15 cellular contexts compared by ENCODE assay signal in the genomic region with DNA sequence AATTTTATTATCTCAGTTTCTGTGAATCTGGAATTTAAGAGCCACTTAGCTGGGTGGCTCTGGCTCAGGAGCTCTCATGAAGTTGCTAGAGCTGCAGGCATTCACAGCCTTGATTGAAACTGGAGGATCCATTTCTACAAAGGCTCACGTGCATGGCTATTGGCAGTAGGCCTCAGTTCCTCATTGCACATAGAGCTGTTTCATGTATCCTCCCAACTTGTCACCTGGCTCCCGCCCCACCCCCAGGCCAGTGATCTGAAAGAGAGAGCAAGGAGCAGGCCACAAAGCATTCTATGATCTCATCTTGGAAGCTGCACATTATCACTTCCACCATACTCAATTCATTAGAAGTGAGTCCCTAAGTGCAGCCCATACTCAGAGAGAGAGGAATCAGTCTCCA. TPM values are rescaled to one million over a fixed set of nuclear protein-coding genes. Genes with fewer than 3 reads are reported as not detected.
DNase-seq lines count a peak whose midpoint lies in the region; ATAC-seq and TF ChIP-seq lines count a peak whose summit lies in the region.
"Had no signal": no experiment of that assay in that cellular context is flagged by ENCODE, and none has a peak within 500 bp of the region (broad histone marks: within the 10 kb centered on the region; RNA-seq: fewer than 3 reads in every experiment).

No MANE protein-coding gene starts in this region.

- H2BK5ac ChIP-seq in H9 (ENCODE audit: insufficient read length, low read length): no peak overlapping the region

- no peaks in the 10 kb centered on the region for H3K36me3 Mint-ChIP-seq in stimulated activated effector memory CD8-positive, alpha-beta T cell treated with anti-CD3 and anti-CD28 coated beads, Interleukin-12 subunit alpha, Interleukin-12 subunit beta, amount 100 ng/mL, for 72 hours
- peaks cover 2% of the 10 kb centered on the region for H3K36me3 Mint-ChIP-seq in T-helper 17 cell (ENCODE audit: low read depth)
- peaks cover 0 to 6% (median 0%) of the 10 kb centered on the region in 3 experiments; a peak in 2 of 7 replicates for H3K36me3 Mint-ChIP-seq in H9 (ENCODE audit: insufficient read depth in 1 of 3, low read depth in 3 of 3)

- H3K9me3 ChIP-seq in mammary epithelial cell (replicated peaks; ENCODE audit: insufficient read depth, low read length) (no peaks in the 10 kb centered on the region), T-helper 17 cell (ENCODE audit: control insufficient read depth, low read length, poor library complexity, severe bottlenecking) (no peaks in the 10 kb centered on the region), H9 (ENCODE audit: control insufficient read depth, low read depth, low read length) (peaks cover 4% of the 10 kb centered on the region)
- H3K9me3 ChIP-seq: uterus had no signal

- no peak overlapping the region for H3T11ph ChIP-seq in H9 (ENCODE audit: low read length)

- DNase-seq in EH (ENCODE audit: low read depth) (peak; percentile 58), M059J (ENCODE audit: low read depth) (peak; percentile 6), mammary epithelial cell (peak; percentile 7), C1 segment of cervical spinal cord (lab: John Stamatoyannopoulos, UW) (no peak), T-helper 17 cell (no peak), H9 (no peak)
- DNase-seq in stimulated activated effector memory CD8-positive, alpha-beta T cell treated with anti-CD3 and anti-CD28 coated beads, Interleukin-12 subunit alpha, Interleukin-12 subunit beta, amount 100 ng/mL, for 72 hours (ENCODE audit: low spot score in 2 of 2): no peak
- DNase-seq: activated CD4-positive, alpha-beta T cell treated with anti-CD3 and anti-CD28 coated beads, Interleukin-2, amount 50 U/mL, for 1 hour; activated effector memory CD4-positive, alpha-beta T cell treated with anti-CD3 and anti-CD28 coated beads, Interleukin-2, amount 50 U/mL, for 16 hours; NCI-H748 treated with DMSO at 0.1 percent for 48 hours; stimulated activated CD8-positive, alpha-beta memory T cell treated with anti-CD3 and anti-CD28 coated beads, Interleukin-4, amount 100 ng/mL, for 48 hours; uterus had no signal

- no peaks in the 10 kb centered on the region for H3K23me2 ChIP-seq in H9 (ENCODE audit: insufficient read length, low read depth, low read length, poor library complexity, severe bottlenecking)

- dilution Hi-C loops in mammary epithelial cell (cut with HindIII; ENCODE audit: low sequenced_read_pairs): no loop called here

- H2AK5ac ChIP-seq in H9 (ENCODE audit: insufficient read length, low read length): no peak overlapping the region

- peak overlapping the region; percentile 4 for H2AFZ ChIP-seq in mammary epithelial cell (ENCODE audit: low read depth, low read length)
- no peak overlapping the region for H2AFZ ChIP-seq in H9 (ENCODE audit: low read length)
- H2AFZ ChIP-seq: parathyroid adenoma had no signal

- no TSS peak for BruUV-seq in mammary epithelial cell (replicated peaks; lab: Mats Ljungman, UMichigan)

- intact Hi-C loops in mammary epithelial cell (cut with micrococcal nuclease): no loop called here

- H3K27ac Mint-ChIP-seq in stimulated activated effector memory CD8-positive, alpha-beta T cell treated with anti-CD3 and anti-CD28 coated beads, Interleukin-12 subunit alpha, Interleukin-12 subunit beta, amount 100 ng/mL, for 72 hours: no peak overlapping the region
- H3K27ac Mint-ChIP-seq in T-helper 17 cell (no peak overlapping the region), H9 (no peak overlapping the region)

- no peak overlapping the region for H4K5ac ChIP-seq in H9 (ENCODE audit: insufficient read length, low read depth, low read length)

- peaks cover 6% of the 10 kb centered on the region for H3K4me1 Mint-ChIP-seq in stimulated activated effector memory CD8-positive, alpha-beta T cell treated with anti-CD3 and anti-CD28 coated beads, Interleukin-12 subunit alpha, Interleukin-12 subunit beta, amount 100 ng/mL, for 72 hours
- H3K4me1 Mint-ChIP-seq in T-helper 17 cell (peaks cover 11% of the 10 kb centered on the region), H9 (no peaks in the 10 kb centered on the region)

- no peak overlapping the region for H3K9ac ChIP-seq in mammary epithelial cell (ENCODE audit: insufficient read depth, low read length)
- no peak overlapping the region for H3K9ac ChIP-seq in H9 (ENCODE audit: extremely low read depth, insufficient read length, low read length)
- H3K9ac ChIP-seq: parathyroid adenoma had no signal

- no peak overlapping the region for H2BK15ac ChIP-seq in H9 (ENCODE audit: low read depth, low read length)

- no peak overlapping the region for H3K4me3 Mint-ChIP-seq in stimulated activated effector memory CD8-positive, alpha-beta T cell treated with anti-CD3 and anti-CD28 coated beads, Interleukin-12 subunit alpha, Interleukin-12 subunit beta, amount 100 ng/mL, for 72 hours
- no peak overlapping the region for H3K4me3 Mint-ChIP-seq in T-helper 17 cell
- no peak overlapping the region for H3K4me3 Mint-ChIP-seq in H9

- no peaks in the 10 kb centered on the region for H3K79me1 ChIP-seq in H9 (ENCODE audit: insufficient read depth, low read depth, low read length, poor library complexity, severe bottlenecking)

- H3K27me3 Mint-ChIP-seq in T-helper 17 cell: no peaks in the 10 kb centered on the region
- H3K27me3 Mint-ChIP-seq in H9 (ENCODE audit: low read depth): peaks cover 2% of the 10 kb centered on the region; the same call in 1 of the 2 replicates

- TF ChIP-seq CTCF in mammary epithelial cell (conservative IDR thresholded peaks at IDR 0.05 in 1 of 2, IDR thresholded peaks at IDR 0.05 in 1 of 2; ENCODE audit: extremely low read depth in 1 of 2, insufficient read depth in 1 of 2, low read depth in 1 of 2, low read length in 2 of 2) (no peak), H9 (conservative IDR thresholded peaks at IDR 0.05) (no peak)

- H3K4ac ChIP-seq in H9 (ENCODE audit: low read depth, low read length): no peak overlapping the region

- H3K27ac ChIP-seq in mammary epithelial cell (ENCODE audit: insufficient read depth, low read depth, low read length) (no peak overlapping the region), H9 (ENCODE audit: insufficient read length, low read depth, low read length) (no peak overlapping the region)
- H3K27ac ChIP-seq: parathyroid adenoma, uterus had no signal

- no peak overlapping the region for H3K14ac ChIP-seq in H9 (ENCODE audit: insufficient read depth, low read length)

- H4K91ac ChIP-seq in H9 (ENCODE audit: insufficient read length, low read depth, low read length): no peak overlapping the region

- WGBS in mammary epithelial cell (ENCODE audit: low coverage, missing lambda C conversion rate): 60% methylated on average over 2 of the region's 2 CpGs
- WGBS in H9 (ENCODE audit: extremely low coverage, insufficient read length, low lambda C conversion rate): no CpG with 5 or more reads among the region's 2 CpGs

- in situ Hi-C loops in mammary epithelial cell (cut with MboI; ENCODE audit: low sequenced_read_pairs in 2 of 2): no loop called here

- H3K27me3 ChIP-seq in mammary epithelial cell (ENCODE audit: insufficient read depth, low read length) (no peaks in the 10 kb centered on the region), H9 (ENCODE audit: insufficient read depth, low read length) (no peaks in the 10 kb centered on the region)
- H3K27me3 ChIP-seq: uterus had no signal

- H3K18ac ChIP-seq in H9 (ENCODE audit: insufficient read length, low read depth, low read length): no peak overlapping the region

- H3K4me2 ChIP-seq in mammary epithelial cell (ENCODE audit: insufficient read depth, low read depth, low read length) (no peak overlapping the region), H9 (ENCODE audit: insufficient read depth, insufficient read length, low read length) (no peak overlapping the region)

- H3K9me3 Mint-ChIP-seq in stimulated activated effector memory CD8-positive, alpha-beta T cell treated with anti-CD3 and anti-CD28 coated beads, Interleukin-12 subunit alpha, Interleukin-12 subunit beta, amount 100 ng/mL, for 72 hours: no peaks in the 10 kb centered on the region
- H3K9me3 Mint-ChIP-seq in H9: peaks cover 2 to 11% of the 10 kb centered on the region in 2 experiments; a peak in 3 of 5 replicates

- no peak overlapping the region for H3K56ac ChIP-seq in H9 (ENCODE audit: insufficient read length, low read depth, low read length)

- no peak overlapping the region for H4K8ac ChIP-seq in H9 (replicated peaks; ENCODE audit: insufficient read length, low read depth, low read length)

- no peaks in the 10 kb centered on the region for H4K20me1 ChIP-seq in mammary epithelial cell (ENCODE audit: insufficient read depth, low read length)
- no peaks in the 10 kb centered on the region for H4K20me1 ChIP-seq in H9 (ENCODE audit: control insufficient read depth, insufficient read depth, insufficient read length)

- ATAC-seq in GM21390 (IDR thresholded peaks at IDR 0.05; ENCODE audit: unreplicated experiment) (peak; percentile 73), T-helper 17 cell (no peak)
- ATAC-seq in stimulated activated effector memory CD8-positive, alpha-beta T cell treated with anti-CD3 and anti-CD28 coated beads, Interleukin-12 subunit alpha, Interleukin-12 subunit beta, amount 100 ng/mL, for 72 hours: no peak
- ATAC-seq: SK-N-SH treated with all-trans-retinoic acid at 6 μM for 48 hours had no signal

- H3K4me3 ChIP-seq in mammary epithelial cell (replicated peaks in 1 of 3; ENCODE audit: insufficient read depth in 1 of 3, low read depth in 2 of 3, low read length in 3 of 3): no peak overlapping the region
- H3K4me3 ChIP-seq: uterus had no signal

- H2BK20ac ChIP-seq in H9 (ENCODE audit: low read depth, low read length, poor library complexity, severe bottlenecking): no peak overlapping the region

- H3K79me2 ChIP-seq in mammary epithelial cell (ENCODE audit: insufficient read depth, low read length) (no peaks in the 10 kb centered on the region), H9 (ENCODE audit: insufficient read depth, low read length) (no peaks in the 10 kb centered on the region)
- H3K79me2 ChIP-seq: parathyroid adenoma had no signal

- CTCF ChIA-PET in mammary epithelial cell (lab: Charles Lee; ENCODE audit: low non-redundant PET): no interaction called here

- no peak overlapping the region for H2BK120ac ChIP-seq in H9 (ENCODE audit: low read depth, low read length, poor library complexity, severe bottlenecking)

- no peaks in the 10 kb centered on the region for H3K36me3 ChIP-seq in mammary epithelial cell (ENCODE audit: insufficient read depth, low read length)
- H3K36me3 ChIP-seq: uterus had no signal

- H3K4me1 ChIP-seq in mammary epithelial cell (ENCODE audit: insufficient read depth, low read length) (peaks cover 12% of the 10 kb centered on the region), H9 (ENCODE audit: insufficient read depth, low read length) (no peaks in the 10 kb centered on the region)
- H3K4me1 ChIP-seq: parathyroid adenoma, uterus had no signal

- no peak overlapping the region for H2BK12ac ChIP-seq in H9 (ENCODE audit: insufficient read length, low read depth, low read length)

- H3K23ac ChIP-seq in H9 (ENCODE audit: insufficient read length, low read depth, low read length): no peak overlapping the region

RNA-seq across cellular contexts. Expression of gene AP1AR, which starts 18.5 kb away (rescaled TPM):
- 6.9 and 10.4 TPM in 2 replicates for total RNA-seq in M059J (2014; rRNA removed; shearing (Covaris generic))
- total RNA-seq in mammary epithelial cell: 10 to 100 TPM; 24.6 to 27.3 TPM
- polyA plus RNA-seq in mammary epithelial cell: 6.7 TPM
- 3.7 TPM for polyA minus RNA-seq in mammary epithelial cell
- total RNA-seq in T-helper 17 cell: 10 to 100 TPM; 10.4 to 15.2 TPM
- 23.5 and 24.2 TPM in 2 replicates for total RNA-seq in H9 (2021)

Comparison
In these comparisons a context has a peak if more than half of its experiments do, and no peak if none do; other contexts are left out.
1. DNase-seq: peak in EH (single experiment), M059J (single experiment) and mammary epithelial cell (single experiment); none in stimulated activated effector memory CD8-positive, alpha-beta T cell treated with anti-CD3 and anti-CD28 coated beads, Interleukin-12 subunit alpha, Interleukin-12 subunit beta, amount 100 ng/mL, for 72 hours (0 of 2), C1 segment of cervical spinal cord (0 of 14), T-helper 17 cell (0 of 3) and H9 (single experiment).